Comparison of ENCODE assay signal across 8 cellular contexts in genomic region chr5:126777974-126778674, GRCh38. TPM values are rescaled to one million over a fixed set of nuclear protein-coding genes. Genes with fewer than 3 reads are reported as not detected.
DNase-seq lines count a peak whose midpoint lies in the region; ATAC-seq and TF ChIP-seq lines count a peak whose summit lies in the region.

No MANE protein-coding gene starts in this region.

- H3K9me3 ChIP-seq in duodenal mucosa (ENCODE audit: control insufficient read depth in 1 of 2, low read length in 2 of 2) = no peaks in the 10 kb centered on the region
- no peaks in the 10 kb centered on the region for H3K9me3 ChIP-seq in lower lobe of right lung

- POLR2A ChIA-PET in activated CD4-positive, alpha-beta memory T cell treated with anti-CD3 and anti-CD28 coated beads for 36 hours (lab: Charles Lee) = interaction anchor here (0.6 to 5.8 kb wide), 37 partner anchors 11 to 739 kb away, joined by 3 to 70 read pairs (median 4); partner anchors contain the start of genes C5orf63, MARCHF3, PHAX and PRRC1

- TF ChIP-seq CTCF in lower lobe of right lung (IDR thresholded peaks at IDR 0.05) = no peak

- H3K27me3 ChIP-seq in duodenal mucosa (ENCODE audit: control insufficient read depth in 1 of 2, insufficient read depth in 2 of 2, low read length in 2 of 2) (no peaks in the 10 kb centered on the region), lower lobe of right lung (ENCODE audit: low read depth) (no peaks in the 10 kb centered on the region)

- intact Hi-C loops in activated CD4-positive, alpha-beta memory T cell treated with anti-CD3 and anti-CD28 coated beads for 36 hours (cut with micrococcal nuclease) = loop anchor here (1.0 to 2.0 kb wide), 6 partner anchors 30 to 1307 kb away; partner anchors contain the start of genes MARCHF3 and PRRC1
- intact Hi-C loops in lower lobe of right lung (cut with DNase I) = no loop called here

- peaks cover 37% of the 10 kb centered on the region for H3K36me3 Mint-ChIP-seq in activated CD4-positive, alpha-beta memory T cell treated with anti-CD3 and anti-CD28 coated beads for 36 hours

- H3K36me3 ChIP-seq in duodenal mucosa (ENCODE audit: control insufficient read depth in 1 of 2, insufficient read depth in 2 of 2, low read length in 2 of 2) (no peaks in the 10 kb centered on the region), lower lobe of right lung (no peaks in the 10 kb centered on the region)

- peak overlapping the region; percentile 85 to 95 for H3K9ac ChIP-seq in duodenal mucosa (ENCODE audit: low read depth in 1 of 2, low read length in 2 of 2)

- H3K9me3 Mint-ChIP-seq in activated CD4-positive, alpha-beta memory T cell treated with anti-CD3 and anti-CD28 coated beads for 36 hours = no peaks in the 10 kb centered on the region

- H3K27ac Mint-ChIP-seq in activated CD4-positive, alpha-beta memory T cell treated with anti-CD3 and anti-CD28 coated beads for 36 hours = peak overlapping the region; percentile 99

- peak overlapping the region; percentile 75 to 94 for H3K4me3 ChIP-seq in duodenal mucosa (ENCODE audit: low read depth in 1 of 2, low read length in 2 of 2)
- H3K4me3 ChIP-seq in lower lobe of right lung = peak overlapping the region; percentile 88

- DNase-seq in CD1c-positive myeloid dendritic cell (ENCODE audit: extremely low spot score) (peak; percentile 95), NCI-H774 (lab: John Stamatoyannopoulos, UW) (peak; percentile 95), lower lobe of right lung (peak; percentile 91)
- DNase-seq in activated CD4-positive, alpha-beta memory T cell treated with anti-CD3 and anti-CD28 coated beads for 36 hours = peak; percentile 98
- DNase-seq in stimulated activated CD4-positive, alpha-beta T cell treated with anti-CD3 and anti-CD28 coated beads, TNF-alpha, amount 100 ng/mL, for 1 hour (ENCODE audit: low read depth in 3 of 3, low spot score in 1 of 3) = peak; percentile 77 to 80 (median 79)

- H3K27me3 Mint-ChIP-seq in activated CD4-positive, alpha-beta memory T cell treated with anti-CD3 and anti-CD28 coated beads for 36 hours = no peaks in the 10 kb centered on the region

- CTCF ChIA-PET in activated CD4-positive, alpha-beta memory T cell treated with anti-CD3 and anti-CD28 coated beads for 36 hours (lab: Charles Lee) = interaction anchor here (0.5 to 5.9 kb wide), 20 partner anchors 8 to 254 kb away, joined by 3 to 213 read pairs (median 5); partner anchors contain the start of gene PHAX

- H3K27ac ChIP-seq in duodenal mucosa (ENCODE audit: low read depth, low read length) = peak overlapping the region; percentile 81
- peak overlapping the region; percentile 93 for H3K27ac ChIP-seq in lower lobe of right lung

- peak overlapping the region; percentile 97 for H3K4me3 Mint-ChIP-seq in activated CD4-positive, alpha-beta memory T cell treated with anti-CD3 and anti-CD28 coated beads for 36 hours

- H3K4me1 Mint-ChIP-seq in activated CD4-positive, alpha-beta memory T cell treated with anti-CD3 and anti-CD28 coated beads for 36 hours (ENCODE audit: low read depth) = peaks cover 18% of the 10 kb centered on the region

- peak; percentile 62 for ATAC-seq in GM19438 (IDR thresholded peaks at IDR 0.05; ENCODE audit: low read depth, unreplicated experiment)
- ATAC-seq in HG03571 (IDR thresholded peaks at IDR 0.05; ENCODE audit: unreplicated experiment) = peak; percentile 69
- peak; percentile 72 to 84 for ATAC-seq in lower lobe of right lung

- H3K4me1 ChIP-seq in duodenal mucosa (ENCODE audit: control insufficient read depth in 1 of 2, insufficient read depth in 2 of 2, low read length in 2 of 2) (peaks cover 17 to 26% of the 10 kb centered on the region in 2 donors), lower lobe of right lung (peaks cover 17% of the 10 kb centered on the region)

RNA-seq across cellular contexts. Expression of gene LMNB1, which starts 1.2 kb away (rescaled TPM):
- 100 to 1,000 TPM; 212 to 215 TPM for total RNA-seq in activated CD4-positive, alpha-beta memory T cell treated with anti-CD3 and anti-CD28 coated beads for 36 hours
- 13.5 TPM for total RNA-seq in lower lobe of right lung

Comparison
In these comparisons a context has a peak if more than half of its experiments do, and no peak if none do; other contexts are left out.
1. Peak in every context shown above with its lines: DNase-seq, ATAC-seq, H3K4me3 ChIP-seq and H3K27ac ChIP-seq.
2. RNA of gene LMNB1, which starts 1.2 kb away (total RNA-seq): 212 to 215 TPM in activated CD4-positive, alpha-beta memory T cell treated with anti-CD3 and anti-CD28 coated beads for 36 hours; 13.5 TPM in lower lobe of right lung (single experiment); every median in the first group is over 10 times any median in the second.